16 cellular contexts compared by ENCODE assay signal in genomic region chr16:54424043-54424451, GRCh38.
A peak's percentile ranks its signal among the peaks of the same experiment; 100 is the strongest.
DNase-seq lines count a peak whose midpoint lies in the region; FAIRE-seq and TF ChIP-seq lines count a peak whose summit lies in the region.
"Had no signal": no experiment of that assay in that cellular context is flagged by ENCODE, and none has a peak within 500 bp of the region (broad histone marks: within the 10 kb centered on the region; RNA-seq: fewer than 3 reads in every experiment).

No MANE protein-coding gene starts in this region.

- peaks cover 3% of the 10 kb centered on the region for H3K9me1 ChIP-seq in keratinocyte (ENCODE audit: control insufficient read depth, extremely low read depth, insufficient read depth, low read length)

- no peak overlapping the region for H3K9ac ChIP-seq in keratinocyte (ENCODE audit: control insufficient read depth, extremely low read depth, insufficient read depth, low read length)
- H3K9ac ChIP-seq: BLaER1 had no signal

- peaks cover 41% of the 10 kb centered on the region for H3K4me1 ChIP-seq in keratinocyte (ENCODE audit: control insufficient read depth, extremely low read depth, insufficient read depth, low read length)
- H3K4me1 ChIP-seq: BLaER1 had no signal

- no peak for TF ChIP-seq CTCF in keratinocyte (optimal IDR thresholded peaks at IDR 0.05 in 1 of 3, IDR thresholded peaks at IDR 0.05 in 1 of 3, conservative IDR thresholded peaks at IDR 0.05 in 1 of 3; ENCODE audit: extremely low read depth in 1 of 3, insufficient read depth in 2 of 3, low read length in 3 of 3)

- DNase-seq in M059J (ENCODE audit: low read depth) (peak; percentile 93), SW480 (ENCODE audit: low spot score) (peak; percentile 7), keratinocyte (ENCODE audit: low read depth, low spot score) (no peak), C1 segment of cervical spinal cord (lab: John Stamatoyannopoulos, UW) (no peak), glomerular visceral epithelial cell (ENCODE audit: extremely low spot score) (no peak), kidney glomerular epithelial cell (lab: John Stamatoyannopoulos, UW) (no peak), NCI-H2171 treated with DMSO at 0.1 percent for 48 hours (lab: John Stamatoyannopoulos, UW) (no peak)
- DNase-seq: NCI-H146; NCI-H2081 treated with DMSO at 0.1 percent for 48 hours; NK-92 treated with Interleukin-12 subunit alpha and Interleukin-12 subunit beta, amount 100 ng/mL, for 24 hours; OCI-M1 had no signal

- dilution Hi-C loops in keratinocyte (cut with MboI; ENCODE audit: extremely low pct_ligation_motif_present, low sequenced_read_pairs) = no loop called here

- peak; percentile 82 for FAIRE-seq in keratinocyte (lab: Jason Lieb, UNC)
- FAIRE-seq: GM12878, GM19239 had no signal

- no peaks in the 10 kb centered on the region for H3K36me3 ChIP-seq in keratinocyte (ENCODE audit: control insufficient read depth in 2 of 2, extremely low read depth in 1 of 2, insufficient read depth in 2 of 2, low read length in 2 of 2)
- H3K36me3 ChIP-seq: BLaER1 had no signal

- H3K79me2 ChIP-seq in keratinocyte (ENCODE audit: control insufficient read depth, insufficient read depth, low read length) = no peaks in the 10 kb centered on the region

- peak overlapping the region; percentile 3 for H3K4me2 ChIP-seq in keratinocyte (ENCODE audit: control insufficient read depth, extremely low read depth, insufficient read depth, low read depth, low read length)
- H3K4me2 ChIP-seq: BLaER1, GM23338 had no signal

- H3K4me3 ChIP-seq in keratinocyte (ENCODE audit: control insufficient read depth in 2 of 3, extremely low read depth in 1 of 3, insufficient read depth in 2 of 3, low read depth in 1 of 3, low read length in 3 of 3) = no peak overlapping the region
- H3K4me3 ChIP-seq: BLaER1, GM12878, GM23338, SK-N-MC had no signal

- no peak overlapping the region for H2AFZ ChIP-seq in keratinocyte (ENCODE audit: control insufficient read depth, low read length)
- H2AFZ ChIP-seq: GM23338 had no signal

- H3K27me3 ChIP-seq in keratinocyte (ENCODE audit: control insufficient read depth, extremely low read depth, insufficient read depth, low read length) = no peaks in the 10 kb centered on the region
- H3K27me3 ChIP-seq: BLaER1 had no signal

- no peaks in the 10 kb centered on the region for H4K20me1 ChIP-seq in keratinocyte (ENCODE audit: control insufficient read depth, extremely low read depth, insufficient read depth, low read length)
- H4K20me1 ChIP-seq: BLaER1 had no signal

- no peak overlapping the region for H3K27ac ChIP-seq in keratinocyte (ENCODE audit: control insufficient read depth, insufficient read depth, low read length)
- H3K27ac ChIP-seq: BLaER1, SK-N-MC had no signal

- no peaks in the 10 kb centered on the region for H3K9me3 ChIP-seq in keratinocyte (ENCODE audit: control insufficient read depth, low read depth, low read length)
- H3K9me3 ChIP-seq: BLaER1 had no signal

Comparison
In these comparisons a context has a peak if more than half of its experiments do, and no peak if none do; other contexts are left out.
1. DNase-seq: peak in M059J (single experiment) and SW480 (single experiment); none in keratinocyte (single experiment), C1 segment of cervical spinal cord (0 of 14), glomerular visceral epithelial cell (single experiment), kidney glomerular epithelial cell (single experiment) and NCI-H2171 treated with DMSO at 0.1 percent for 48 hours (single experiment).